In the genomic region with DNA sequence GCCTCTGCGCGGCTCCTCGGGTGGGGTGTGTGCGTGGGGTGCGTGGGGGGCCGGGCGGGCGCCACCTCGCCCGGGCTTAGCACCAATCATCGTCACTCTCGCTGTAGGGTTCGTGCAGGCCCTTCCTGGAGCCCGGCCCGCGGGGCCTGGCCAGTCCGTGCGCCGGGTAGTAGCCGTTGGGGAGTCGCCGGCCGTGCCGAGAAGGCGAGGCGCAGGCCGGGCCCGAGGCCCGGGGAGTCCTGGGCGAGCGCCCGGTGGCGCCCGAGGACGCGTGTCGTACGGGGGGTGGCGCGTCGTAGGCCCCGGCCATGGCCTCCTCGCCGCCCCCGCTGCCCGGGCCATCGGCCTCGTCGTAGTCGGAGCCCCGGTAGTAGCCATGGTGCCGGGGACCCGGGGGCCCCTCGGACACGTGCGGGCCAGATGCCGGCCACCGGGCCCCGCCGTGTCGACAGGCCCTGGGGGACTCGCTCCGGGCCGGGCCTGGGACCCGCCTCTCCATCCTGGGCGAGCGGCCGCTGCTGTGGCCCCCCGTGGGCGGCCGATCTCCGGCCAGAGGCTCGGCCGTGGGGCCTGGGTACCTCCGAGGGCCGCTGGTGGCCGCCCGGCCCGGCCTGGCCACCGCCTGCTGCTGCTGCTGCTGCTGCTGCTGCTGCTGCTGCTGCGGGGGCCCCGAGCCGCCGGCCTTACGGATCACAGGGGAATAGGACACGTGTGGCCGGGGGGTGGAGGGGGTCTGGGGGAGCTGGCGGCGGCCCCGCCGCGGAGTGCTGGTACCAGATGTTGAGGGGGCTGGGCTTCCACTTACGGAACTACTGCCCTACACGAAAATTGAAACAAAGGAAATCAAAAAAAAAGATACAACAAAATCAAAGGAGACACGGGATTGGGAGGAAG, we compare ENCODE assay signal across 8 cellular contexts. TPM values are rescaled to one million over a fixed set of nuclear protein-coding genes. Genes with fewer than 3 reads are reported as not detected.
A peak's percentile ranks its signal among the peaks of the same experiment; 100 is the strongest.
DNase-seq lines count a peak whose midpoint lies in the region; ATAC-seq and TF ChIP-seq lines count a peak whose summit lies in the region.

No MANE protein-coding gene starts in this region.

- H3K27ac Mint-ChIP-seq in brain = peak overlapping the region in 3 of 5 experiments; percentile 32 to 96 (median 81)

- peaks cover 5% of the 10 kb centered on the region for H3K4me1 Mint-ChIP-seq in brain

- no peak overlapping the region for H3K4me3 ChIP-seq in mucosa of descending colon

- no peaks in the 10 kb centered on the region for H3K27me3 Mint-ChIP-seq in brain

- peak overlapping the region in 1 of 5 experiments; percentile 32 for H3K4me3 Mint-ChIP-seq in brain

- ATAC-seq in mucosa of descending colon = no peak
- ATAC-seq in HG03175 (IDR thresholded peaks at IDR 0.05; ENCODE audit: unreplicated experiment) = no peak

- intact Hi-C loops in mucosa of descending colon (cut with DNase I, micrococcal nuclease) = no loop called here

- H3K36me3 ChIP-seq in mucosa of descending colon (ENCODE audit: low read depth) = no peaks in the 10 kb centered on the region

- H3K9me3 Mint-ChIP-seq in brain = no peaks in the 10 kb centered on the region

- no peaks in the 10 kb centered on the region for H3K9me3 ChIP-seq in mucosa of descending colon

- H3K4me1 ChIP-seq in mucosa of descending colon (ENCODE audit: low read depth) = no peaks in the 10 kb centered on the region

- DNase-seq in AG08395 (ENCODE audit: low spot score) (peak; percentile 75), HUDEP-2 (lab: John Stamatoyannopoulos, UW; ENCODE audit: unreplicated experiment in 76 of 76) (peak in 47 of 76 experiments; percentile 13 to 60 (median 41)), mucosa of descending colon (peak in 2 of 3 donors; percentile 42 to 62), epidermal melanocyte (ENCODE audit: insufficient read length, low spot score) (no peak), KG1 (lab: John Stamatoyannopoulos, UW) (no peak), NCI-H69 (lab: John Stamatoyannopoulos, UW) (no peak)

- TF ChIP-seq CTCF in brain (conservative IDR thresholded peaks at IDR 0.05) = no peak
- no peak for TF ChIP-seq CTCF in mucosa of descending colon (IDR thresholded peaks at IDR 0.05)

- no peaks in the 10 kb centered on the region for H3K36me3 Mint-ChIP-seq in brain

RNA-seq across cellular contexts. Expression of a gene that starts 57.3 kb away (rescaled TPM):
- 31.1 TPM for polyA plus RNA-seq in brain (ENCODE audit: insufficient read depth, low read depth, low replicate concordance)
- total RNA-seq in mucosa of descending colon = 100 to 1,000 TPM; 101 to 117 (median 112) TPM

RNA-seq across cellular contexts. Expression of a gene that starts 57.3 kb away (rescaled TPM):
- 74.2 TPM for polyA plus RNA-seq in brain (ENCODE audit: insufficient read depth, low read depth, low replicate concordance)
- total RNA-seq in mucosa of descending colon = 10 to 100 TPM; 48.2 to 59.7 (median 49.3) TPM

Comparison
In these comparisons a context has a peak if more than half of its experiments do, and no peak if none do; other contexts are left out.
1. DNase-seq: peak in AG08395 (single experiment), HUDEP-2 (47 of 76) and mucosa of descending colon (2 of 3); none in epidermal melanocyte (single experiment), KG1 (single experiment) and NCI-H69 (single experiment).